In genomic region chr1:83689900-83690868, GRCh38 we compare ENCODE assay signal across 18 cellular contexts.
DNase-seq lines count a peak whose midpoint lies in the region; ATAC-seq and TF ChIP-seq lines count a peak whose summit lies in the region.
"Had no signal": no experiment of that assay in that cellular context is flagged by ENCODE, and none has a peak within 500 bp of the region (broad histone marks: within the 10 kb centered on the region; RNA-seq: fewer than 3 reads in every experiment).

No MANE protein-coding gene starts in this region.

- no CpG with 5 or more reads among the region's 6 CpGs for WGBS in neuronal stem cell (ENCODE audit: extremely low coverage in 2 of 2, insufficient read length in 2 of 2, insufficient replicate concordance in 1 of 2), 2 donors
- 77% methylated on average over 6 of the region's 6 CpGs for WGBS in prostate gland

- no peak overlapping the region for H2AFZ ChIP-seq in neuronal stem cell (ENCODE audit: low read length)

- peak overlapping the region; percentile 80 for H3K18ac ChIP-seq in neuronal stem cell (ENCODE audit: low read length)

- DNase-seq in astrocyte of the cerebellum (ENCODE audit: low read depth) (peak; percentile 66), neuronal stem cell (ENCODE audit: low spot score) (no peak), prostate gland (ENCODE audit: low spot score) (no peak), GM13977 (ENCODE audit: low spot score) (no peak), SW 1271 (lab: John Stamatoyannopoulos, UW) (no peak), NCI-H2171 (lab: John Stamatoyannopoulos, UW) (no peak)
- DNase-seq: CD8-positive, alpha-beta memory T cell; DMS79 treated with DMSO at 0.1 percent for 48 hours; MV-4-11; NCI-H1417; NCI-H187 treated with DMSO at 0.1 percent for 48 hours; NCI-H446; NCI-H69; NK-92 treated with Interleukin-12 subunit alpha and Interleukin-12 subunit beta, amount 100 ng/mL, for 24 hours; RPMI8226; SIG-M5 had no signal

- H4K91ac ChIP-seq in neuronal stem cell (ENCODE audit: low read depth, low read length, poor library complexity), result no peak overlapping the region

- no peak overlapping the region for H3K4me2 ChIP-seq in neuronal stem cell (ENCODE audit: insufficient read depth, low read length, poor library complexity, severe bottlenecking)

- peaks cover 19 to 25% of the 10 kb centered on the region in 2 donors for H3K4me1 ChIP-seq in neuronal stem cell (ENCODE audit: control insufficient read depth in 2 of 2, insufficient read depth in 1 of 2, low read depth in 1 of 2, low read length in 2 of 2)
- no peaks in the 10 kb centered on the region for H3K4me1 ChIP-seq in prostate gland (replicated peaks)

- no peak overlapping the region for H3K23ac ChIP-seq in neuronal stem cell (ENCODE audit: low read depth, low read length, poor library complexity)

- no peak overlapping the region for H2AK5ac ChIP-seq in neuronal stem cell (ENCODE audit: low read depth, low read length)

- H4K8ac ChIP-seq in neuronal stem cell (ENCODE audit: low read depth, low read length), result no peak overlapping the region

- intact Hi-C loops in prostate gland (cut with DNase I), result no loop called here

- H3K9me3 ChIP-seq in neuronal stem cell (replicated peaks in 1 of 2; ENCODE audit: control insufficient read depth in 2 of 2, insufficient read depth in 1 of 2, low read depth in 1 of 2, low read length in 2 of 2) (no peaks in the 10 kb centered on the region), prostate gland (no peaks in the 10 kb centered on the region)

- no peak overlapping the region for H2BK15ac ChIP-seq in neuronal stem cell (ENCODE audit: low read length)

- H3K14ac ChIP-seq in neuronal stem cell (ENCODE audit: low read length), result no peak overlapping the region

- H3K4me3 ChIP-seq in astrocyte of the cerebellum (ENCODE audit: low read depth, low read length) (no peak overlapping the region), neuronal stem cell (ENCODE audit: low read length in 2 of 2) (no peak overlapping the region), prostate gland (no peak overlapping the region)

- no peak for TF ChIP-seq CTCF in astrocyte of the cerebellum (IDR thresholded peaks at IDR 0.05; ENCODE audit: low read depth, low read length, missing control alignments)
- TF ChIP-seq CTCF in prostate gland (IDR thresholded peaks at IDR 0.05), result no peak
- TF ChIP-seq CTCF in GM13977 (IDR thresholded peaks at IDR 0.05; ENCODE audit: extremely low read depth, insufficient read depth, missing control alignments), result no peak

- in situ Hi-C loops in astrocyte of the cerebellum (cut with HindIII; ENCODE audit: low sequenced_read_pairs) (no loop called here), GM13977 (cut with MboI; ENCODE audit: low pct_unique_long_range_greater_than_20kb, low sequenced_read_pairs, unreplicated experiment) (no loop called here)

- no peak overlapping the region for H2BK120ac ChIP-seq in neuronal stem cell (ENCODE audit: low read depth, low read length)

- no peak overlapping the region for H3K27ac ChIP-seq in neuronal stem cell (replicated peaks; ENCODE audit: low read length)
- no peak overlapping the region for H3K27ac ChIP-seq in prostate gland

- no peak overlapping the region for H2BK12ac ChIP-seq in neuronal stem cell (ENCODE audit: low read length)

- H3K27me3 ChIP-seq in neuronal stem cell (ENCODE audit: control insufficient read depth in 3 of 3, insufficient read depth in 3 of 3, low read depth in 1 of 3, low read length in 3 of 3) (no peaks in the 10 kb centered on the region), prostate gland (replicated peaks; ENCODE audit: insufficient read depth) (no peaks in the 10 kb centered on the region)

- no peak overlapping the region for H2BK5ac ChIP-seq in neuronal stem cell (ENCODE audit: low read length)

- ATAC-seq in GM18868 (IDR thresholded peaks at IDR 0.05; ENCODE audit: unreplicated experiment), result peak; percentile 61
- ATAC-seq: HCT116 had no signal

- no peak overlapping the region for H3K9ac ChIP-seq in neuronal stem cell (ENCODE audit: low read depth, low read length, poor library complexity)

- no peak for TF ChIP-seq POLR2A in prostate gland (IDR thresholded peaks at IDR 0.05)

- H3K36me3 ChIP-seq in neuronal stem cell (replicated peaks in 1 of 2; ENCODE audit: control insufficient read depth in 2 of 2, insufficient read depth in 2 of 2, low read length in 2 of 2) (no peaks in the 10 kb centered on the region), prostate gland (no peaks in the 10 kb centered on the region)

- H3K79me1 ChIP-seq in neuronal stem cell (ENCODE audit: low read depth, low read length), result no peaks in the 10 kb centered on the region

- no peak overlapping the region for H3K4ac ChIP-seq in neuronal stem cell (ENCODE audit: low read length)
